ENCODE assay signal across 1 cellular context in the genomic region with DNA sequence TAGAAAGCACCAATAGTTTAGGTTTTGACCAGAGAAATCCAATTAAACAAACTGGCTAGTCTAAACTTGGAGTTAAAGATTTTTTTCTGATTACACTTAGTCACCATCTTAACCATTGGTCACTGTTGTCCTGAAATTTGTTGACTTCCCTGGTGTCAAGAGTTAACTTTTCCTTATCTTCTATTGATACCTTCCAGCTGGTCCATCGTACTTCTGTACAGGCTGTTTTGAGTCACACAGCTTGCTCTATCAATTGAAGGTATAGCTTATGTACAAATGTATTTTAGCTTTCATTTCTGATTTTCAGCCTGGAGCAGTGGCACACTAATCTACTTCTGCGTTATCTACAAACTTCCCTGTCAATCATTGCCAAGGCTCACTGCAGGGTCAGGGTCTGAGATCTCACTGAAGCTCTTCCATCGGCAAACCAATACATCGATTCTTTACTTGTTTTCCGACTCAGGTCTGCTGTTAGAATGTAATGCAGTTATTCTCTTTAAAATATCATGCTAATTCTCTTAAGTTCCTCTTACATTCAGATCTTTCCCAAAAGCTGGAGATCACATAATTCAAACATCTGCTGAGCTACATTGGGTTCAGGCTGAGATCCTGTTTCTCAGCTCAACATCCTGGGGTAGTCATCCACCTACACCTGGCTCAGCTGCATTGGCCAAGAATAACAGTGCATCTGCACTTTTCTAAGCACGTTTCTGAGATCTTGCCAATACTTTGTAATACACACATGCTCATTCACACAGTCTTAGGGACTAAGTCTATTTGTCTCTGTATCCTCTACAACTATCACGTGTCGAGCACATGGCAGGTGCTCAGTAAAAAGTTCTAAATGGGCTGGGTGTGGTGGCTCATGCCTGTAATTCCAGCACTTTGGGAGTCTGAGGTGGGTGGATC.
TF ChIP-seq lines count a peak whose summit lies in the region.

No MANE protein-coding gene starts in this region.

TF ChIP-seq in HepG2, 621 proteins besides CTCF, POLR2A, EP300 and RAD21 (continued from another document and continues in another):
- TF ChIP-seq, protein P1, sequence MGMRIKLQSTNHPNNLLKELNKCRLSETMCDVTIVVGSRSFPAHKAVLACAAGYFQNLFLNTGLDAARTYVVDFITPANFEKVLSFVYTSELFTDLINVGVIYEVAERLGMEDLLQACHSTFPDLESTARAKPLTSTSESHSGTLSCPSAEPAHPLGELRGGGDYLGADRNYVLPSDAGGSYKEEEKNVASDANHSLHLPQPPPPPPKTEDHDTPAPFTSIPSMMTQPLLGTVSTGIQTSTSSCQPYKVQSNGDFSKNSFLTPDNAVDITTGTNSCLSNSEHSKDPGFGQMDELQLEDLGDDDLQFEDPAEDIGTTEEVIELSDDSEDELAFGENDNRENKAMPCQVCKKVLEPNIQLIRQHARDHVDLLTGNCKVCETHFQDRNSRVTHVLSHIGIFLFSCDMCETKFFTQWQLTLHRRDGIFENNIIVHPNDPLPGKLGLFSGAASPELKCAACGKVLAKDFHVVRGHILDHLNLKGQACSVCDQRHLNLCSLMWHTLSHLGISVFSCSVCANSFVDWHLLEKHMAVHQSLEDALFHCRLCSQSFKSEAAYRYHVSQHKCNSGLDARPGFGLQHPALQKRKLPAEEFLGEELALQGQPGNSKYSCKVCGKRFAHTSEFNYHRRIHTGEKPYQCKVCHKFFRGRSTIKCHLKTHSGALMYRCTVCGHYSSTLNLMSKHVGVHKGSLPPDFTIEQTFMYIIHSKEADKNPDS (CRISPR knock-in tag; IDR thresholded peaks at IDR 0.05), result no peak
- TF ChIP-seq SETDB1 (CRISPR knock-in tag; IDR thresholded peaks at IDR 0.05; ENCODE audit: borderline replicate concordance), result no peak
- TF ChIP-seq, protein P2, sequence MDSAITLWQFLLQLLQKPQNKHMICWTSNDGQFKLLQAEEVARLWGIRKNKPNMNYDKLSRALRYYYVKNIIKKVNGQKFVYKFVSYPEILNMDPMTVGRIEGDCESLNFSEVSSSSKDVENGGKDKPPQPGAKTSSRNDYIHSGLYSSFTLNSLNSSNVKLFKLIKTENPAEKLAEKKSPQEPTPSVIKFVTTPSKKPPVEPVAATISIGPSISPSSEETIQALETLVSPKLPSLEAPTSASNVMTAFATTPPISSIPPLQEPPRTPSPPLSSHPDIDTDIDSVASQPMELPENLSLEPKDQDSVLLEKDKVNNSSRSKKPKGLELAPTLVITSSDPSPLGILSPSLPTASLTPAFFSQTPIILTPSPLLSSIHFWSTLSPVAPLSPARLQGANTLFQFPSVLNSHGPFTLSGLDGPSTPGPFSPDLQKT (CRISPR knock-in tag; IDR thresholded peaks at IDR 0.05; ENCODE audit: borderline replicate concordance), result no peak
- no peak for TF ChIP-seq DPF2 (CRISPR knock-in tag; IDR thresholded peaks at IDR 0.05; ENCODE audit: borderline replicate concordance, low read depth)
- TF ChIP-seq ZNF441 (CRISPR knock-in tag; IDR thresholded peaks at IDR 0.05; ENCODE audit: borderline replicate concordance), result no peak
- TF ChIP-seq, protein P3, sequence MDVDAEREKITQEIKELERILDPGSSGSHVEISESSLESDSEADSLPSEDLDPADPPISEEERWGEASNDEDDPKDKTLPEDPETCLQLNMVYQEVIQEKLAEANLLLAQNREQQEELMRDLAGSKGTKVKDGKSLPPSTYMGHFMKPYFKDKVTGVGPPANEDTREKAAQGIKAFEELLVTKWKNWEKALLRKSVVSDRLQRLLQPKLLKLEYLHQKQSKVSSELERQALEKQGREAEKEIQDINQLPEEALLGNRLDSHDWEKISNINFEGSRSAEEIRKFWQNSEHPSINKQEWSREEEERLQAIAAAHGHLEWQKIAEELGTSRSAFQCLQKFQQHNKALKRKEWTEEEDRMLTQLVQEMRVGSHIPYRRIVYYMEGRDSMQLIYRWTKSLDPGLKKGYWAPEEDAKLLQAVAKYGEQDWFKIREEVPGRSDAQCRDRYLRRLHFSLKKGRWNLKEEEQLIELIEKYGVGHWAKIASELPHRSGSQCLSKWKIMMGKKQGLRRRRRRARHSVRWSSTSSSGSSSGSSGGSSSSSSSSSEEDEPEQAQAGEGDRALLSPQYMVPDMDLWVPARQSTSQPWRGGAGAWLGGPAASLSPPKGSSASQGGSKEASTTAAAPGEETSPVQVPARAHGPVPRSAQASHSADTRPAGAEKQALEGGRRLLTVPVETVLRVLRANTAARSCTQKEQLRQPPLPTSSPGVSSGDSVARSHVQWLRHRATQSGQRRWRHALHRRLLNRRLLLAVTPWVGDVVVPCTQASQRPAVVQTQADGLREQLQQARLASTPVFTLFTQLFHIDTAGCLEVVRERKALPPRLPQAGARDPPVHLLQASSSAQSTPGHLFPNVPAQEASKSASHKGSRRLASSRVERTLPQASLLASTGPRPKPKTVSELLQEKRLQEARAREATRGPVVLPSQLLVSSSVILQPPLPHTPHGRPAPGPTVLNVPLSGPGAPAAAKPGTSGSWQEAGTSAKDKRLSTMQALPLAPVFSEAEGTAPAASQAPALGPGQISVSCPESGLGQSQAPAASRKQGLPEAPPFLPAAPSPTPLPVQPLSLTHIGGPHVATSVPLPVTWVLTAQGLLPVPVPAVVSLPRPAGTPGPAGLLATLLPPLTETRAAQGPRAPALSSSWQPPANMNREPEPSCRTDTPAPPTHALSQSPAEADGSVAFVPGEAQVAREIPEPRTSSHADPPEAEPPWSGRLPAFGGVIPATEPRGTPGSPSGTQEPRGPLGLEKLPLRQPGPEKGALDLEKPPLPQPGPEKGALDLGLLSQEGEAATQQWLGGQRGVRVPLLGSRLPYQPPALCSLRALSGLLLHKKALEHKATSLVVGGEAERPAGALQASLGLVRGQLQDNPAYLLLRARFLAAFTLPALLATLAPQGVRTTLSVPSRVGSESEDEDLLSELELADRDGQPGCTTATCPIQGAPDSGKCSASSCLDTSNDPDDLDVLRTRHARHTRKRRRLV (CRISPR knock-in tag; IDR thresholded peaks at IDR 0.05), result no peak
- no peak for TF ChIP-seq HDAC1 (CRISPR knock-in tag; IDR thresholded peaks at IDR 0.05)
- TF ChIP-seq, protein P4, sequence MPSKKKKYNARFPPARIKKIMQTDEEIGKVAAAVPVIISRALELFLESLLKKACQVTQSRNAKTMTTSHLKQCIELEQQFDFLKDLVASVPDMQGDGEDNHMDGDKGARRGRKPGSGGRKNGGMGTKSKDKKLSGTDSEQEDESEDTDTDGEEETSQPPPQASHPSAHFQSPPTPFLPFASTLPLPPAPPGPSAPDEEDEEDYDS (CRISPR knock-in tag; IDR thresholded peaks at IDR 0.05), result 0 out of 2 replicates have a peak, but pooled peaks have one; percentile 14
- TF ChIP-seq, protein P5, sequence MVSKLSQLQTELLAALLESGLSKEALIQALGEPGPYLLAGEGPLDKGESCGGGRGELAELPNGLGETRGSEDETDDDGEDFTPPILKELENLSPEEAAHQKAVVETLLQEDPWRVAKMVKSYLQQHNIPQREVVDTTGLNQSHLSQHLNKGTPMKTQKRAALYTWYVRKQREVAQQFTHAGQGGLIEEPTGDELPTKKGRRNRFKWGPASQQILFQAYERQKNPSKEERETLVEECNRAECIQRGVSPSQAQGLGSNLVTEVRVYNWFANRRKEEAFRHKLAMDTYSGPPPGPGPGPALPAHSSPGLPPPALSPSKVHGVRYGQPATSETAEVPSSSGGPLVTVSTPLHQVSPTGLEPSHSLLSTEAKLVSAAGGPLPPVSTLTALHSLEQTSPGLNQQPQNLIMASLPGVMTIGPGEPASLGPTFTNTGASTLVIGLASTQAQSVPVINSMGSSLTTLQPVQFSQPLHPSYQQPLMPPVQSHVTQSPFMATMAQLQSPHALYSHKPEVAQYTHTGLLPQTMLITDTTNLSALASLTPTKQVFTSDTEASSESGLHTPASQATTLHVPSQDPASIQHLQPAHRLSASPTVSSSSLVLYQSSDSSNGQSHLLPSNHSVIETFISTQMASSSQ (IDR thresholded peaks at IDR 0.05; ENCODE audit: low read depth), result peak; percentile 79
- TF ChIP-seq, protein P5 (CRISPR knock-in tag; IDR thresholded peaks at IDR 0.05; ENCODE audit: borderline replicate concordance), result peak; percentile 67; the same call in 1 of the 2 replicates
- TF ChIP-seq, protein P6, sequence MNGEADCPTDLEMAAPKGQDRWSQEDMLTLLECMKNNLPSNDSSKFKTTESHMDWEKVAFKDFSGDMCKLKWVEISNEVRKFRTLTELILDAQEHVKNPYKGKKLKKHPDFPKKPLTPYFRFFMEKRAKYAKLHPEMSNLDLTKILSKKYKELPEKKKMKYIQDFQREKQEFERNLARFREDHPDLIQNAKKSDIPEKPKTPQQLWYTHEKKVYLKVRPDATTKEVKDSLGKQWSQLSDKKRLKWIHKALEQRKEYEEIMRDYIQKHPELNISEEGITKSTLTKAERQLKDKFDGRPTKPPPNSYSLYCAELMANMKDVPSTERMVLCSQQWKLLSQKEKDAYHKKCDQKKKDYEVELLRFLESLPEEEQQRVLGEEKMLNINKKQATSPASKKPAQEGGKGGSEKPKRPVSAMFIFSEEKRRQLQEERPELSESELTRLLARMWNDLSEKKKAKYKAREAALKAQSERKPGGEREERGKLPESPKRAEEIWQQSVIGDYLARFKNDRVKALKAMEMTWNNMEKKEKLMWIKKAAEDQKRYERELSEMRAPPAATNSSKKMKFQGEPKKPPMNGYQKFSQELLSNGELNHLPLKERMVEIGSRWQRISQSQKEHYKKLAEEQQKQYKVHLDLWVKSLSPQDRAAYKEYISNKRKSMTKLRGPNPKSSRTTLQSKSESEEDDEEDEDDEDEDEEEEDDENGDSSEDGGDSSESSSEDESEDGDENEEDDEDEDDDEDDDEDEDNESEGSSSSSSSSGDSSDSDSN (CRISPR knock-in tag; IDR thresholded peaks at IDR 0.05), result no peak
- TF ChIP-seq, protein P7, sequence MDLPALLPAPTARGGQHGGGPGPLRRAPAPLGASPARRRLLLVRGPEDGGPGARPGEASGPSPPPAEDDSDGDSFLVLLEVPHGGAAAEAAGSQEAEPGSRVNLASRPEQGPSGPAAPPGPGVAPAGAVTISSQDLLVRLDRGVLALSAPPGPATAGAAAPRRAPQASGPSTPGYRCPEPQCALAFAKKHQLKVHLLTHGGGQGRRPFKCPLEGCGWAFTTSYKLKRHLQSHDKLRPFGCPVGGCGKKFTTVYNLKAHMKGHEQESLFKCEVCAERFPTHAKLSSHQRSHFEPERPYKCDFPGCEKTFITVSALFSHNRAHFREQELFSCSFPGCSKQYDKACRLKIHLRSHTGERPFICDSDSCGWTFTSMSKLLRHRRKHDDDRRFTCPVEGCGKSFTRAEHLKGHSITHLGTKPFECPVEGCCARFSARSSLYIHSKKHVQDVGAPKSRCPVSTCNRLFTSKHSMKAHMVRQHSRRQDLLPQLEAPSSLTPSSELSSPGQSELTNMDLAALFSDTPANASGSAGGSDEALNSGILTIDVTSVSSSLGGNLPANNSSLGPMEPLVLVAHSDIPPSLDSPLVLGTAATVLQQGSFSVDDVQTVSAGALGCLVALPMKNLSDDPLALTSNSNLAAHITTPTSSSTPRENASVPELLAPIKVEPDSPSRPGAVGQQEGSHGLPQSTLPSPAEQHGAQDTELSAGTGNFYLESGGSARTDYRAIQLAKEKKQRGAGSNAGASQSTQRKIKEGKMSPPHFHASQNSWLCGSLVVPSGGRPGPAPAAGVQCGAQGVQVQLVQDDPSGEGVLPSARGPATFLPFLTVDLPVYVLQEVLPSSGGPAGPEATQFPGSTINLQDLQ (CRISPR knock-in tag; IDR thresholded peaks at IDR 0.05), result no peak
- TF ChIP-seq POLR2G (IDR thresholded peaks at IDR 0.05; ENCODE audit: low read depth, low read length), result no peak
- TF ChIP-seq, protein P8, sequence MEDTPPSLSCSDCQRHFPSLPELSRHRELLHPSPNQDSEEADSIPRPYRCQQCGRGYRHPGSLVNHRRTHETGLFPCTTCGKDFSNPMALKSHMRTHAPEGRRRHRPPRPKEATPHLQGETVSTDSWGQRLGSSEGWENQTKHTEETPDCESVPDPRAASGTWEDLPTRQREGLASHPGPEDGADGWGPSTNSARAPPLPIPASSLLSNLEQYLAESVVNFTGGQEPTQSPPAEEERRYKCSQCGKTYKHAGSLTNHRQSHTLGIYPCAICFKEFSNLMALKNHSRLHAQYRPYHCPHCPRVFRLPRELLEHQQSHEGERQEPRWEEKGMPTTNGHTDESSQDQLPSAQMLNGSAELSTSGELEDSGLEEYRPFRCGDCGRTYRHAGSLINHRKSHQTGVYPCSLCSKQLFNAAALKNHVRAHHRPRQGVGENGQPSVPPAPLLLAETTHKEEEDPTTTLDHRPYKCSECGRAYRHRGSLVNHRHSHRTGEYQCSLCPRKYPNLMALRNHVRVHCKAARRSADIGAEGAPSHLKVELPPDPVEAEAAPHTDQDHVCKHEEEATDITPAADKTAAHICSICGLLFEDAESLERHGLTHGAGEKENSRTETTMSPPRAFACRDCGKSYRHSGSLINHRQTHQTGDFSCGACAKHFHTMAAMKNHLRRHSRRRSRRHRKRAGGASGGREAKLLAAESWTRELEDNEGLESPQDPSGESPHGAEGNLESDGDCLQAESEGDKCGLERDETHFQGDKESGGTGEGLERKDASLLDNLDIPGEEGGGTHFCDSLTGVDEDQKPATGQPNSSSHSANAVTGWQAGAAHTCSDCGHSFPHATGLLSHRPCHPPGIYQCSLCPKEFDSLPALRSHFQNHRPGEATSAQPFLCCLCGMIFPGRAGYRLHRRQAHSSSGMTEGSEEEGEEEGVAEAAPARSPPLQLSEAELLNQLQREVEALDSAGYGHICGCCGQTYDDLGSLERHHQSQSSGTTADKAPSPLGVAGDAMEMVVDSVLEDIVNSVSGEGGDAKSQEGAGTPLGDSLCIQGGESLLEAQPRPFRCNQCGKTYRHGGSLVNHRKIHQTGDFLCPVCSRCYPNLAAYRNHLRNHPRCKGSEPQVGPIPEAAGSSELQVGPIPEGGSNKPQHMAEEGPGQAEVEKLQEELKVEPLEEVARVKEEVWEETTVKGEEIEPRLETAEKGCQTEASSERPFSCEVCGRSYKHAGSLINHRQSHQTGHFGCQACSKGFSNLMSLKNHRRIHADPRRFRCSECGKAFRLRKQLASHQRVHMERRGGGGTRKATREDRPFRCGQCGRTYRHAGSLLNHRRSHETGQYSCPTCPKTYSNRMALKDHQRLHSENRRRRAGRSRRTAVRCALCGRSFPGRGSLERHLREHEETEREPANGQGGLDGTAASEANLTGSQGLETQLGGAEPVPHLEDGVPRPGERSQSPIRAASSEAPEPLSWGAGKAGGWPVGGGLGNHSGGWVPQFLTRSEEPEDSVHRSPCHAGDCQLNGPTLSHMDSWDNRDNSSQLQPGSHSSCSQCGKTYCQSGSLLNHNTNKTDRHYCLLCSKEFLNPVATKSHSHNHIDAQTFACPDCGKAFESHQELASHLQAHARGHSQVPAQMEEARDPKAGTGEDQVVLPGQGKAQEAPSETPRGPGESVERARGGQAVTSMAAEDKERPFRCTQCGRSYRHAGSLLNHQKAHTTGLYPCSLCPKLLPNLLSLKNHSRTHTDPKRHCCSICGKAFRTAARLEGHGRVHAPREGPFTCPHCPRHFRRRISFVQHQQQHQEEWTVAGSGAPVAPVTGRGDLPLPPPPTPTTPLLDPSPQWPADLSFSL (CRISPR knock-in tag; IDR thresholded peaks at IDR 0.05), result no peak
- no peak for TF ChIP-seq ZEB1 (IDR thresholded peaks at IDR 0.05; ENCODE audit: insufficient replicate concordance, low read depth)
- no peak for TF ChIP-seq BCL6 (CRISPR knock-in tag; IDR thresholded peaks at IDR 0.05)
- no peak for TF ChIP-seq PPARG (CRISPR knock-in tag; conservative IDR thresholded peaks at IDR 0.05)
- no peak for TF ChIP-seq ZFAT (CRISPR knock-in tag; conservative IDR thresholded peaks at IDR 0.05)
- no peak for TF ChIP-seq RFXANK (CRISPR knock-in tag; IDR thresholded peaks at IDR 0.05)
- no peak for TF ChIP-seq TCF7L2 (IDR thresholded peaks at IDR 0.05; ENCODE audit: low read depth, low read length)
